In genomic region chr7:139828880-139829653, GRCh38 we compare ENCODE assay signal across 8 cellular contexts. TPM values are rescaled to one million over a fixed set of nuclear protein-coding genes. Genes with fewer than 3 reads are reported as not detected.
DNase-seq lines count a peak whose midpoint lies in the region; ATAC-seq and TF ChIP-seq lines count a peak whose summit lies in the region.

TSS of gene TBXAS1 (plus strand) at chr7:139829264. CDS start at chr7:139829391, 127 bp downstream.

- DNase-seq in activated CD4-positive, alpha-beta T cell treated with anti-CD3 and anti-CD28 coated beads, Interleukin-2, amount 10 ng/mL, durations not matched to agents 24 days and 14 days, result no peak
- DNase-seq in hippocampal formation (lab: John Stamatoyannopoulos, UW) (peak; percentile 28 to 36), spleen (peak; percentile 87), NCI-H1105 (lab: John Stamatoyannopoulos, UW) (no peak), glutamatergic neuron (no peak), NCI-H82 treated with DMSO at 0.1 percent for 48 hours (lab: John Stamatoyannopoulos, UW; ENCODE audit: unreplicated experiment) (no peak)

- peaks cover 22% of the 10 kb centered on the region for H3K4me1 Mint-ChIP-seq in activated CD4-positive, alpha-beta T cell treated with anti-CD3 and anti-CD28 coated beads, Interleukin-2, amount 10 ng/mL, durations not matched to agents 24 days and 14 days
- H3K4me1 Mint-ChIP-seq in glutamatergic neuron (ENCODE audit: low read depth, unreplicated experiment), result peaks cover 2% of the 10 kb centered on the region

- peaks cover 22% of the 10 kb centered on the region for H3K9me3 Mint-ChIP-seq in activated CD4-positive, alpha-beta T cell treated with anti-CD3 and anti-CD28 coated beads, Interleukin-2, amount 10 ng/mL, durations not matched to agents 24 days and 14 days
- no peaks in the 10 kb centered on the region for H3K9me3 Mint-ChIP-seq in glutamatergic neuron (ENCODE audit: unreplicated experiment)

- peaks cover 0 to 5% (median 0%) of the 10 kb centered on the region in 6 donors for H3K36me3 ChIP-seq in spleen

- 29 to 48% (median 32%) methylated on average over 9 of the region's 9 CpGs for WGBS in spleen, 5 donors

- intact Hi-C loops in activated CD4-positive, alpha-beta T cell treated with anti-CD3 and anti-CD28 coated beads, Interleukin-2, amount 10 ng/mL, durations not matched to agents 24 days and 14 days (cut with micrococcal nuclease), result loop anchor here (1.0 to 5.0 kb wide), 2 partner anchors 52 to 87 kb away; partner anchors contain the start of gene HIPK2
- intact Hi-C loops in spleen (cut with DNase I; ENCODE audit: low total_unique reads), result no loop called here

- peak within 1 kb of the TSS; percentile 57 for H3K4me3 Mint-ChIP-seq in activated CD4-positive, alpha-beta T cell treated with anti-CD3 and anti-CD28 coated beads, Interleukin-2, amount 10 ng/mL, durations not matched to agents 24 days and 14 days
- no peak within 1 kb of the TSS for H3K4me3 Mint-ChIP-seq in glutamatergic neuron (ENCODE audit: unreplicated experiment)

- peak in 1 of 3 donors; percentile 51 for TF ChIP-seq POLR2A in spleen (IDR thresholded peaks at IDR 0.05)

- no peaks in the 10 kb centered on the region for H3K36me3 Mint-ChIP-seq in activated CD4-positive, alpha-beta T cell treated with anti-CD3 and anti-CD28 coated beads, Interleukin-2, amount 10 ng/mL, durations not matched to agents 24 days and 14 days (ENCODE audit: low read depth)
- peaks cover 4% of the 10 kb centered on the region for H3K36me3 Mint-ChIP-seq in glutamatergic neuron (ENCODE audit: unreplicated experiment)

- peaks cover 5 to 41% (median 21%) of the 10 kb centered on the region in 6 donors for H3K4me1 ChIP-seq in spleen

- H3K27me3 Mint-ChIP-seq in activated CD4-positive, alpha-beta T cell treated with anti-CD3 and anti-CD28 coated beads, Interleukin-2, amount 10 ng/mL, durations not matched to agents 24 days and 14 days, result peaks cover 10% of the 10 kb centered on the region
- H3K27me3 Mint-ChIP-seq in glutamatergic neuron (ENCODE audit: unreplicated experiment), result peaks cover 4% of the 10 kb centered on the region

- H3K9me3 ChIP-seq in spleen, result peaks cover 0 to 17% (median 5%) of the 10 kb centered on the region in 8 donors

- H3K27ac ChIP-seq in spleen, result peak within 1 kb of the TSS; percentile 66 to 90 (median 82)

- peak within 1 kb of the TSS; percentile 75 for H3K27ac Mint-ChIP-seq in activated CD4-positive, alpha-beta T cell treated with anti-CD3 and anti-CD28 coated beads, Interleukin-2, amount 10 ng/mL, durations not matched to agents 24 days and 14 days
- no peak within 1 kb of the TSS for H3K27ac Mint-ChIP-seq in glutamatergic neuron (ENCODE audit: unreplicated experiment)

- peak within 1 kb of the TSS; percentile 17 to 68 (median 38) for H3K4me3 ChIP-seq in spleen

- ATAC-seq in GM18502 (IDR thresholded peaks at IDR 0.05; ENCODE audit: poor library complexity, unreplicated experiment), result peak; percentile 54
- peak; percentile 48 for ATAC-seq in HG03196 (IDR thresholded peaks at IDR 0.05; ENCODE audit: unreplicated experiment)

- peak in 2 of 11 experiments; percentile 27 to 32 for TF ChIP-seq CTCF in spleen (IDR thresholded peaks at IDR 0.05 in 8 of 11, conservative IDR thresholded peaks at IDR 0.05 in 3 of 11)
- no peak for TF ChIP-seq CTCF in glutamatergic neuron (IDR thresholded peaks at IDR 0.05; ENCODE audit: partially characterized antibody, unreplicated experiment)

- peaks cover 0 to 6% (median 0%) of the 10 kb centered on the region in 7 donors for H3K27me3 ChIP-seq in spleen (replicated peaks in 1 of 7)

RNA-seq across cellular contexts. Expression of gene TBXAS1, which starts in this region (rescaled TPM):
- total RNA-seq in activated CD4-positive, alpha-beta T cell treated with anti-CD3 and anti-CD28 coated beads, Interleukin-2, amount 10 ng/mL, durations not matched to agents 24 days and 14 days, result 1.8 and 3.5 TPM in 2 replicates
- 100 to 1,000 TPM in 6 of 7 donors, 10 to 100 TPM in 1; 87.0 to 287 (median 186) TPM for total RNA-seq in spleen
- 10 to 100 TPM; 19.8 to 37.4 (median 28.6) TPM for polyA plus RNA-seq in spleen
- total RNA-seq in glutamatergic neuron (ENCODE audit: unreplicated experiment), result not detected

Comparison
In these comparisons a context has a peak if more than half of its experiments do, and no peak if none do; other contexts are left out.
1. RNA of gene TBXAS1 (total RNA-seq): 87.0 to 287 TPM in spleen; 1.8 to 3.5 TPM in activated CD4-positive, alpha-beta T cell treated with anti-CD3 and anti-CD28 coated beads, Interleukin-2, amount 10 ng/mL, durations not matched to agents 24 days and 14 days and not detected in glutamatergic neuron (single experiment); every median in the first group is over 10 times any median in the second.
2. DNase-seq: peak in hippocampal formation (2 of 2) and spleen (single experiment); none in activated CD4-positive, alpha-beta T cell treated with anti-CD3 and anti-CD28 coated beads, Interleukin-2, amount 10 ng/mL, durations not matched to agents 24 days and 14 days (single experiment), NCI-H1105 (single experiment), glutamatergic neuron (single experiment) and NCI-H82 treated with DMSO at 0.1 percent for 48 hours (single experiment).